In genomic region chr4:45100936-45101818, GRCh38 we compare ENCODE assay signal across 22 cellular contexts.
A peak's percentile ranks its signal among the peaks of the same experiment; 100 is the strongest.
DNase-seq lines count a peak whose midpoint lies in the region; ATAC-seq and TF ChIP-seq lines count a peak whose summit lies in the region.
"Had no signal": no experiment of that assay in that cellular context is flagged by ENCODE, and none has a peak within 500 bp of the region (broad histone marks: within the 10 kb centered on the region; RNA-seq: fewer than 3 reads in every experiment).

No MANE protein-coding gene starts in this region.

- no peak for TF ChIP-seq EP300 in stomach (IDR thresholded peaks at IDR 0.05)

- H3K4me3 ChIP-seq in SJCRH30, result no peak overlapping the region
- no peak overlapping the region for H3K4me3 ChIP-seq in fibroblast of lung (replicated peaks in 1 of 4; ENCODE audit: control extremely low read depth in 1 of 4, insufficient read depth in 1 of 4, low read depth in 3 of 4, low read length in 4 of 4)
- no peak overlapping the region for H3K4me3 ChIP-seq in stomach
- H3K4me3 ChIP-seq: HAP-1 had no signal

- H3K27ac ChIP-seq in SJCRH30, result peak overlapping the region; percentile 62
- no peak overlapping the region for H3K27ac ChIP-seq in fibroblast of lung (ENCODE audit: insufficient read depth, low read length)
- no peak overlapping the region for H3K27ac ChIP-seq in stomach
- H3K27ac ChIP-seq: brain microvascular endothelial cell, KMS-11 had no signal

- DNase-seq in ELR (ENCODE audit: low read depth) (peak; percentile 0), SJCRH30 (peak; percentile 78 to 87), fibroblast of lung (ENCODE audit: low read depth in 2 of 2) (peak; percentile 11 to 50), pons (ENCODE audit: low spot score) (peak; percentile 25), stomach (no peak)
- DNase-seq: activated CD4-positive, alpha-beta T cell treated with anti-CD3 and anti-CD28 coated beads, Interleukin-2, amount 10 ng/mL, durations not matched to agents 7 days and 5 days; activated naive CD8-positive, alpha-beta T cell treated with anti-CD3 and anti-CD28 coated beads, Interleukin-2, amount 50 U/mL, for 24 hours; activated T-cell treated with anti-CD3 and anti-CD28 coated beads, Interleukin-2, amount 50 U/mL, for 4 hours; BE2C; brain microvascular endothelial cell; effector CD4-positive, alpha-beta T cell; glutamatergic neuron; kidney glomerular epithelial cell; SHP77; stimulated activated naive CD8-positive, alpha-beta T cell treated with anti-CD3 and anti-CD28 coated beads, Interleukin-15, Interleukin-2, amounts not matched to agents 100 U/mL and 50 U/mL, for 24 hours; T-helper 9 cell had no signal

- H3K79me2 ChIP-seq in fibroblast of lung (ENCODE audit: control insufficient read depth, insufficient read depth, low read length), result no peaks in the 10 kb centered on the region

- H3K4me1 ChIP-seq in SJCRH30, result peaks cover 37% of the 10 kb centered on the region
- no peaks in the 10 kb centered on the region for H3K4me1 ChIP-seq in fibroblast of lung (ENCODE audit: control insufficient read depth, extremely low read depth, insufficient read depth, low read length)
- H3K4me1 ChIP-seq in stomach, result no peaks in the 10 kb centered on the region
- H3K4me1 ChIP-seq: HAP-1 had no signal

- no peak overlapping the region for H2AFZ ChIP-seq in fibroblast of lung (ENCODE audit: low read length)

- no peak for TF ChIP-seq CTCF in fibroblast of lung (conservative IDR thresholded peaks at IDR 0.05 in 1 of 2, IDR thresholded peaks at IDR 0.05 in 1 of 2; ENCODE audit: low read depth in 1 of 2, low read length in 2 of 2)
- TF ChIP-seq CTCF in stomach (IDR thresholded peaks at IDR 0.05), result no peak

- H3K27me3 ChIP-seq in SJCRH30 (no peaks in the 10 kb centered on the region), fibroblast of lung (ENCODE audit: control insufficient read depth, insufficient read depth, low read length) (no peaks in the 10 kb centered on the region), stomach (no peaks in the 10 kb centered on the region)
- H3K27me3 ChIP-seq: BE2C, brain microvascular endothelial cell had no signal

- WGBS in stomach, 5 donors, result 74 to 79% (median 75%) methylated on average over 6 of the region's 6 CpGs

- H3K36me3 ChIP-seq in SJCRH30 (no peaks in the 10 kb centered on the region), fibroblast of lung (ENCODE audit: control insufficient read depth, insufficient read depth, low read length) (no peaks in the 10 kb centered on the region), stomach (no peaks in the 10 kb centered on the region)
- H3K36me3 ChIP-seq: BE2C, brain microvascular endothelial cell, HAP-1 had no signal

- H3K9ac ChIP-seq in fibroblast of lung (ENCODE audit: insufficient read depth, low read length), result no peak overlapping the region
- H3K9ac ChIP-seq: KMS-11 had no signal

- TF ChIP-seq POLR2A in stomach (IDR thresholded peaks at IDR 0.05), result no peak

- ATAC-seq in HG03354 (IDR thresholded peaks at IDR 0.05; ENCODE audit: poor library complexity, severe bottlenecking, unreplicated experiment) (no peak), HG03432 (IDR thresholded peaks at IDR 0.05; ENCODE audit: unreplicated experiment) (no peak), HG03196 (IDR thresholded peaks at IDR 0.05; ENCODE audit: unreplicated experiment) (no peak)
- ATAC-seq: activated naive CD8-positive, alpha-beta T cell treated with anti-CD3 and anti-CD28 coated beads, Interleukin-2, amount 50 U/mL, for 24 hours; activated T-cell treated with anti-CD3 and anti-CD28 coated beads, Interleukin-2, amount 50 U/mL, for 4 hours; stimulated activated naive CD8-positive, alpha-beta T cell treated with anti-CD3 and anti-CD28 coated beads, Interleukin-15, Interleukin-2, amounts not matched to agents 100 U/mL and 50 U/mL, for 24 hours; WTC11 had no signal

- H3K4me2 ChIP-seq in fibroblast of lung (ENCODE audit: extremely low read depth, insufficient read depth, low read length), result no peak overlapping the region
- H3K4me2 ChIP-seq: KMS-11 had no signal

- H3K9me3 ChIP-seq in SJCRH30 (replicated peaks) (no peaks in the 10 kb centered on the region), fibroblast of lung (ENCODE audit: control insufficient read depth, insufficient read depth, low read depth, low read length) (no peaks in the 10 kb centered on the region), stomach (peaks cover 0 to 1% (median 0%) of the 10 kb centered on the region in 4 donors)
- H3K9me3 ChIP-seq: BE2C, HAP-1 had no signal

- intact Hi-C loops in stomach (cut with DNase I; ENCODE audit: low total_unique reads), result no loop called here

- no peaks in the 10 kb centered on the region for H4K20me1 ChIP-seq in fibroblast of lung (ENCODE audit: control insufficient read depth, extremely low read depth, insufficient read depth, low read length)
